Comparison of ENCODE assay signal across 18 cellular contexts in genomic region chr6:63864934-63865333, GRCh38.
"Had no signal": no experiment of that assay in that cellular context is flagged by ENCODE, and none has a peak within 500 bp of the region (broad histone marks: within the 10 kb centered on the region; RNA-seq: fewer than 3 reads in every experiment).

No MANE protein-coding gene starts in this region.

- H3K36me3 ChIP-seq: right lobe of liver, tibial artery, upper lobe of left lung, uterus had no signal

- H3K4me1 Mint-ChIP-seq: naive B cell; nephron; stimulated activated memory B cell treated with anti-CD40 and anti-IgM and Interleukin-4, amounts not matched to agents 10 μg/mL and 1 μg/mL and 100 μg/mL, for 72 hours had no signal

- H3K27me3 ChIP-seq: foreskin keratinocyte, right lobe of liver, tibial artery, upper lobe of left lung, uterus had no signal

- ATAC-seq: foreskin keratinocyte; left colon; psoas muscle; right lobe of liver; stimulated activated memory B cell treated with anti-CD40 and anti-IgM and Interleukin-4, amounts not matched to agents 10 μg/mL and 1 μg/mL and 100 μg/mL, for 72 hours had no signal

- H3K9me3 Mint-ChIP-seq: endodermal cell; naive B cell; nephron; stimulated activated memory B cell treated with anti-CD40 and anti-IgM and Interleukin-4, amounts not matched to agents 10 μg/mL and 1 μg/mL and 100 μg/mL, for 72 hours; stimulated activated naive CD8-positive, alpha-beta T cell treated with anti-CD3 and anti-CD28 coated beads, Interleukin-15, Interleukin-2, amounts not matched to agents 100 ng/mL and 50 ng/mL, for 24 hours had no signal

- H3K27ac ChIP-seq: foreskin keratinocyte, psoas muscle, right lobe of liver, tibial artery, upper lobe of left lung, uterus had no signal

- H3K4me3 Mint-ChIP-seq: endodermal cell; naive B cell; nephron; stimulated activated memory B cell treated with anti-CD40 and anti-IgM and Interleukin-4, amounts not matched to agents 10 μg/mL and 1 μg/mL and 100 μg/mL, for 72 hours; stimulated activated naive CD8-positive, alpha-beta T cell treated with anti-CD3 and anti-CD28 coated beads, Interleukin-15, Interleukin-2, amounts not matched to agents 100 ng/mL and 50 ng/mL, for 24 hours had no signal

- H3K36me3 Mint-ChIP-seq: naive B cell; stimulated activated memory B cell treated with anti-CD40 and anti-IgM and Interleukin-4, amounts not matched to agents 10 μg/mL and 1 μg/mL and 100 μg/mL, for 72 hours had no signal

- DNase-seq: effector CD4-positive, alpha-beta T cell; endodermal cell; erythroblast; foreskin keratinocyte; kidney; left colon; mesendoderm; naive B cell; psoas muscle; retina; right lobe of liver; stimulated activated CD4-positive, alpha-beta T cell treated with anti-CD3 and anti-CD28 coated beads, Interleukin-4, amount 100 ng/mL, for 24 hours; tibial artery; upper lobe of left lung; uterus had no signal

- H3K9me3 ChIP-seq: psoas muscle, right lobe of liver, tibial artery, upper lobe of left lung, uterus had no signal

- H3K4me1 ChIP-seq: psoas muscle, right lobe of liver, tibial artery, upper lobe of left lung, uterus had no signal

- H3K27me3 Mint-ChIP-seq: naive B cell; stimulated activated memory B cell treated with anti-CD40 and anti-IgM and Interleukin-4, amounts not matched to agents 10 μg/mL and 1 μg/mL and 100 μg/mL, for 72 hours; stimulated activated naive CD8-positive, alpha-beta T cell treated with anti-CD3 and anti-CD28 coated beads, Interleukin-15, Interleukin-2, amounts not matched to agents 100 ng/mL and 50 ng/mL, for 24 hours had no signal

- H3K4me3 ChIP-seq: psoas muscle, right lobe of liver, tibial artery, upper lobe of left lung, uterus had no signal

- H3K27ac Mint-ChIP-seq: endodermal cell; naive B cell; nephron; stimulated activated memory B cell treated with anti-CD40 and anti-IgM and Interleukin-4, amounts not matched to agents 10 μg/mL and 1 μg/mL and 100 μg/mL, for 72 hours; stimulated activated naive CD8-positive, alpha-beta T cell treated with anti-CD3 and anti-CD28 coated beads, Interleukin-15, Interleukin-2, amounts not matched to agents 100 ng/mL and 50 ng/mL, for 24 hours had no signal
